In genomic region chr17:74417178-74418045, GRCh38 we compare ENCODE assay signal across 9 cellular contexts. TPM values are rescaled to one million over a fixed set of nuclear protein-coding genes. Genes with fewer than 3 reads are reported as not detected.
DNase-seq lines count a peak whose midpoint lies in the region; ATAC-seq and TF ChIP-seq lines count a peak whose summit lies in the region.
"Had no signal": no experiment of that assay in that cellular context is flagged by ENCODE, and none has a peak within 500 bp of the region (broad histone marks: within the 10 kb centered on the region; RNA-seq: fewer than 3 reads in every experiment).

No MANE protein-coding gene starts in this region.

- no peaks in the 10 kb centered on the region for H3K9me3 ChIP-seq in HEK293 (ENCODE audit: control insufficient read depth, insufficient read depth, low read depth, low read length)
- no peaks in the 10 kb centered on the region for H3K9me3 ChIP-seq in Peyer's patch
- H3K9me3 ChIP-seq in T-helper 17 cell (ENCODE audit: control insufficient read depth, low read length, poor library complexity, severe bottlenecking): no peaks in the 10 kb centered on the region
- H3K9me3 ChIP-seq: right lobe of liver had no signal

- no peaks in the 10 kb centered on the region for H3K27me3 ChIP-seq in Peyer's patch
- H3K27me3 ChIP-seq: right lobe of liver had no signal

- H3K9me3 Mint-ChIP-seq in natural killer cell treated with Interleukin-12 subunit alpha and Interleukin-12 subunit beta and Interleukin-15 and Interleukin-18, amount 100 ng/mL, for 72 hours: no peaks in the 10 kb centered on the region
- no peaks in the 10 kb centered on the region for H3K9me3 Mint-ChIP-seq in activated CD8-positive, alpha-beta memory T cell treated with anti-CD3 and anti-CD28 coated beads, Interleukin-2, amount 10 ng/mL, durations not matched to agents 7 days and 5 days (ENCODE audit: low read depth)

- TF ChIP-seq CTCF in HEK293 (tag by site-specific recombination; IDR thresholded peaks at IDR 0.05): no peak
- TF ChIP-seq CTCF in Peyer's patch (IDR thresholded peaks at IDR 0.05): no peak
- TF ChIP-seq CTCF in lower leg skin (IDR thresholded peaks at IDR 0.05): peak in 1 of 3 donors; percentile 13

- H3K27ac ChIP-seq in HEK293 (ENCODE audit: extremely low read depth, low read depth, low read length): no peak overlapping the region
- H3K27ac ChIP-seq in Peyer's patch: peak overlapping the region in 3 of 4 donors; percentile 9 to 87 (median 73)
- H3K27ac ChIP-seq: right lobe of liver had no signal

- H3K4me3 ChIP-seq in HEK293 (ENCODE audit: low read depth, low read length): no peak overlapping the region
- peak overlapping the region in 2 of 4 donors; percentile 29 to 37 for H3K4me3 ChIP-seq in Peyer's patch
- H3K4me3 ChIP-seq in lower leg skin (ENCODE audit: low read depth, poor library complexity, severe bottlenecking): no peak overlapping the region
- H3K4me3 ChIP-seq: right lobe of liver had no signal

- POLR2A ChIA-PET in HEK293 (lab: Yijun Ruan, JAX): interaction anchor here (1.3 kb wide), 1 partner anchor 13 kb away, joined by 5 read pairs; no protein-coding TSS in a partner anchor

- DNase-seq in Peyer's patch: peak in 2 of 3 donors; percentile 69 to 78
- no peak for DNase-seq in natural killer cell treated with Interleukin-12 subunit alpha and Interleukin-12 subunit beta and Interleukin-15 and Interleukin-18, amount 100 ng/mL, for 72 hours (ENCODE audit: low spot score)
- DNase-seq in lower leg skin (ENCODE audit: low spot score in 2 of 2): no peak
- no peak for DNase-seq in activated CD8-positive, alpha-beta memory T cell treated with anti-CD3 and anti-CD28 coated beads, Interleukin-2, amount 10 ng/mL, durations not matched to agents 7 days and 5 days
- no peak for DNase-seq in T-helper 17 cell
- DNase-seq: cerebellar nuclear complex, right lobe of liver had no signal

- ATAC-seq in GM18511 (IDR thresholded peaks at IDR 0.05; ENCODE audit: unreplicated experiment) (peak; percentile 78), T-helper 17 cell (no peak)
- ATAC-seq in natural killer cell treated with Interleukin-12 subunit alpha and Interleukin-12 subunit beta and Interleukin-15 and Interleukin-18, amount 100 ng/mL, for 72 hours: peak; percentile 72 to 74
- ATAC-seq in activated CD8-positive, alpha-beta memory T cell treated with anti-CD3 and anti-CD28 coated beads, Interleukin-2, amount 10 ng/mL, durations not matched to agents 7 days and 5 days: no peak

- CTCF ChIA-PET in HEK293 (lab: Yijun Ruan, JAX): interaction anchor here (0.7 to 1.9 kb wide), 6 partner anchors 12 to 120 kb away, joined by 3 to 7 read pairs (median 4); partner anchors contain the start of gene GPR142
- CTCF ChIA-PET in activated CD8-positive, alpha-beta memory T cell treated with anti-CD3 and anti-CD28 coated beads, Interleukin-2, amount 10 ng/mL, durations not matched to agents 7 days and 5 days (lab: Charles Lee): interaction anchor here (1.4 kb wide), 1 partner anchor 38 kb away, joined by 3 read pairs; no protein-coding TSS in a partner anchor

- peaks cover 0 to 5% of the 10 kb centered on the region in 2 donors for H3K4me1 Mint-ChIP-seq in natural killer cell treated with Interleukin-12 subunit alpha and Interleukin-12 subunit beta and Interleukin-15 and Interleukin-18, amount 100 ng/mL, for 72 hours (ENCODE audit: low read depth in 2 of 2)
- no peaks in the 10 kb centered on the region for H3K4me1 Mint-ChIP-seq in activated CD8-positive, alpha-beta memory T cell treated with anti-CD3 and anti-CD28 coated beads, Interleukin-2, amount 10 ng/mL, durations not matched to agents 7 days and 5 days
- peaks cover 4% of the 10 kb centered on the region for H3K4me1 Mint-ChIP-seq in T-helper 17 cell

- no peak overlapping the region for H3K27ac Mint-ChIP-seq in natural killer cell treated with Interleukin-12 subunit alpha and Interleukin-12 subunit beta and Interleukin-15 and Interleukin-18, amount 100 ng/mL, for 72 hours
- no peak overlapping the region for H3K27ac Mint-ChIP-seq in activated CD8-positive, alpha-beta memory T cell treated with anti-CD3 and anti-CD28 coated beads, Interleukin-2, amount 10 ng/mL, durations not matched to agents 7 days and 5 days
- no peak overlapping the region for H3K27ac Mint-ChIP-seq in T-helper 17 cell

- TF ChIP-seq POLR2A in Peyer's patch (IDR thresholded peaks at IDR 0.05): peak in 1 of 2 donors; percentile 29
- no peak for TF ChIP-seq POLR2A in lower leg skin (IDR thresholded peaks at IDR 0.05)

- H3K36me3 ChIP-seq in HEK293 (ENCODE audit: control insufficient read depth in 2 of 2, insufficient read depth in 1 of 2, low read length in 2 of 2) (no peaks in the 10 kb centered on the region), Peyer's patch (no peaks in the 10 kb centered on the region)
- H3K36me3 ChIP-seq: right lobe of liver had no signal

- intact Hi-C loops in lower leg skin (cut with DNase I; ENCODE audit: low total_unique reads): no loop called here

- 48 to 66% methylated on average over 12 of the region's 12 CpGs for WGBS in lower leg skin, 2 donors

- peaks cover 1 to 2% of the 10 kb centered on the region in 2 donors for H3K27me3 Mint-ChIP-seq in natural killer cell treated with Interleukin-12 subunit alpha and Interleukin-12 subunit beta and Interleukin-15 and Interleukin-18, amount 100 ng/mL, for 72 hours
- H3K27me3 Mint-ChIP-seq in activated CD8-positive, alpha-beta memory T cell treated with anti-CD3 and anti-CD28 coated beads, Interleukin-2, amount 10 ng/mL, durations not matched to agents 7 days and 5 days: peaks cover 11% of the 10 kb centered on the region
- H3K27me3 Mint-ChIP-seq in T-helper 17 cell: peaks cover 47% of the 10 kb centered on the region

- H3K4me3 Mint-ChIP-seq in natural killer cell treated with Interleukin-12 subunit alpha and Interleukin-12 subunit beta and Interleukin-15 and Interleukin-18, amount 100 ng/mL, for 72 hours: no peak overlapping the region
- no peak overlapping the region for H3K4me3 Mint-ChIP-seq in activated CD8-positive, alpha-beta memory T cell treated with anti-CD3 and anti-CD28 coated beads, Interleukin-2, amount 10 ng/mL, durations not matched to agents 7 days and 5 days
- H3K4me3 Mint-ChIP-seq in T-helper 17 cell: no peak overlapping the region

- H3K36me3 Mint-ChIP-seq in natural killer cell treated with Interleukin-12 subunit alpha and Interleukin-12 subunit beta and Interleukin-15 and Interleukin-18, amount 100 ng/mL, for 72 hours: no peaks in the 10 kb centered on the region
- no peaks in the 10 kb centered on the region for H3K36me3 Mint-ChIP-seq in activated CD8-positive, alpha-beta memory T cell treated with anti-CD3 and anti-CD28 coated beads, Interleukin-2, amount 10 ng/mL, durations not matched to agents 7 days and 5 days
- no peaks in the 10 kb centered on the region for H3K36me3 Mint-ChIP-seq in T-helper 17 cell (ENCODE audit: low read depth)

- H3K4me1 ChIP-seq in HEK293 (ENCODE audit: control insufficient read depth, insufficient read depth, low read length) (no peaks in the 10 kb centered on the region), Peyer's patch (peaks cover 0 to 20% (median 2%) of the 10 kb centered on the region in 4 donors)
- H3K4me1 ChIP-seq: right lobe of liver had no signal

TF ChIP-seq in HEK293, 187 proteins besides CTCF, POLR2A, EP300 and RAD21 (continues in another document):
- no peak for TF ChIP-seq BCL11A (tag by site-specific recombination; IDR thresholded peaks at IDR 0.05; ENCODE audit: low read depth)

RNA-seq across cellular contexts. Expression of gene GPRC5C, which starts 14.5 kb away (rescaled TPM):
- total RNA-seq in Peyer's patch (100 to 1,000 TPM in 2 of 4 donors, 10 to 100 TPM in 2; 61.1 to 173 (median 107) TPM), lower leg skin (100 to 1,000 TPM in 2 of 4 donors, 10 to 100 TPM in 2; 80.3 to 147 (median 99.1) TPM), T-helper 17 cell (under 1 TPM in 1 of 2 donors, not detected in 1; 0.18 TPM)
- under 1 TPM in 1 of 2 donors, not detected in 1; 0.25 TPM for total RNA-seq in natural killer cell treated with Interleukin-12 subunit alpha and Interleukin-12 subunit beta and Interleukin-15 and Interleukin-18, amount 100 ng/mL, for 72 hours
- total RNA-seq in activated CD8-positive, alpha-beta memory T cell treated with anti-CD3 and anti-CD28 coated beads, Interleukin-2, amount 10 ng/mL, durations not matched to agents 7 days and 5 days: not detected

RNA-seq across cellular contexts. Expression of gene CD300A, which starts 49.0 kb away (rescaled TPM):
- total RNA-seq in Peyer's patch: 10 to 100 TPM in 1 of 4 donors, 1 to 10 TPM in 3; 1.1 to 61.1 (median 6.8) TPM
- 10 to 100 TPM; 17.6 to 43.7 TPM for total RNA-seq in natural killer cell treated with Interleukin-12 subunit alpha and Interleukin-12 subunit beta and Interleukin-15 and Interleukin-18, amount 100 ng/mL, for 72 hours
- total RNA-seq in lower leg skin: 10 to 100 TPM in 2 of 4 donors, 1 to 10 TPM in 2; 5.5 to 13.0 (median 8.7) TPM
- total RNA-seq in activated CD8-positive, alpha-beta memory T cell treated with anti-CD3 and anti-CD28 coated beads, Interleukin-2, amount 10 ng/mL, durations not matched to agents 7 days and 5 days: 10 to 100 TPM in 1 of 2 experiments, 1 to 10 TPM in 1; 2.0 to 15.8 TPM
- total RNA-seq in T-helper 17 cell: 1 to 10 TPM; 2.4 to 9.6 TPM

RNA-seq across cellular contexts. Expression of gene GPR142, which starts 50.1 kb away (rescaled TPM):
- total RNA-seq in Peyer's patch: 1 to 10 TPM in 1 of 4 donors, under 1 TPM in 2, not detected in 1; 0.53 to 1.1 (median 0.85) TPM
- total RNA-seq in natural killer cell treated with Interleukin-12 subunit alpha and Interleukin-12 subunit beta and Interleukin-15 and Interleukin-18, amount 100 ng/mL, for 72 hours: not detected
- total RNA-seq in lower leg skin: not detected
- not detected for total RNA-seq in activated CD8-positive, alpha-beta memory T cell treated with anti-CD3 and anti-CD28 coated beads, Interleukin-2, amount 10 ng/mL, durations not matched to agents 7 days and 5 days
- not detected for total RNA-seq in T-helper 17 cell

RNA-seq across cellular contexts. Expression of gene BTBD17, which starts 55.7 kb away (rescaled TPM):
- total RNA-seq in Peyer's patch: not detected
- not detected for total RNA-seq in natural killer cell treated with Interleukin-12 subunit alpha and Interleukin-12 subunit beta and Interleukin-15 and Interleukin-18, amount 100 ng/mL, for 72 hours
- under 1 TPM in 1 of 4 donors, not detected in 3; 0.22 TPM for total RNA-seq in lower leg skin
- not detected for total RNA-seq in activated CD8-positive, alpha-beta memory T cell treated with anti-CD3 and anti-CD28 coated beads, Interleukin-2, amount 10 ng/mL, durations not matched to agents 7 days and 5 days
- not detected for total RNA-seq in T-helper 17 cell
- total RNA-seq: right lobe of liver had no signal

Comparison
In these comparisons a context has a peak if more than half of its experiments do, and no peak if none do; other contexts are left out.
1. ATAC-seq: peak in GM18511 (single experiment) and natural killer cell treated with Interleukin-12 subunit alpha and Interleukin-12 subunit beta and Interleukin-15 and Interleukin-18, amount 100 ng/mL, for 72 hours (2 of 2); none in activated CD8-positive, alpha-beta memory T cell treated with anti-CD3 and anti-CD28 coated beads, Interleukin-2, amount 10 ng/mL, durations not matched to agents 7 days and 5 days (single experiment) and T-helper 17 cell (single experiment).
2. DNase-seq: peak in Peyer's patch (2 of 3); none in natural killer cell treated with Interleukin-12 subunit alpha and Interleukin-12 subunit beta and Interleukin-15 and Interleukin-18, amount 100 ng/mL, for 72 hours (single experiment), lower leg skin (0 of 2), activated CD8-positive, alpha-beta memory T cell treated with anti-CD3 and anti-CD28 coated beads, Interleukin-2, amount 10 ng/mL, durations not matched to agents 7 days and 5 days (single experiment) and T-helper 17 cell (0 of 3).
3. RNA of gene GPRC5C, which starts 14.5 kb away (total RNA-seq): 61.1 to 173 TPM in Peyer's patch and 80.3 to 147 TPM in lower leg skin; 0.25 TPM in natural killer cell treated with Interleukin-12 subunit alpha and Interleukin-12 subunit beta and Interleukin-15 and Interleukin-18, amount 100 ng/mL, for 72 hours, 0.18 TPM in T-helper 17 cell and not detected in activated CD8-positive, alpha-beta memory T cell treated with anti-CD3 and anti-CD28 coated beads, Interleukin-2, amount 10 ng/mL, durations not matched to agents 7 days and 5 days; every median in the first group is over 10 times any median in the second.